ENCODE assay signal across 1 cellular context in the genomic region with DNA sequence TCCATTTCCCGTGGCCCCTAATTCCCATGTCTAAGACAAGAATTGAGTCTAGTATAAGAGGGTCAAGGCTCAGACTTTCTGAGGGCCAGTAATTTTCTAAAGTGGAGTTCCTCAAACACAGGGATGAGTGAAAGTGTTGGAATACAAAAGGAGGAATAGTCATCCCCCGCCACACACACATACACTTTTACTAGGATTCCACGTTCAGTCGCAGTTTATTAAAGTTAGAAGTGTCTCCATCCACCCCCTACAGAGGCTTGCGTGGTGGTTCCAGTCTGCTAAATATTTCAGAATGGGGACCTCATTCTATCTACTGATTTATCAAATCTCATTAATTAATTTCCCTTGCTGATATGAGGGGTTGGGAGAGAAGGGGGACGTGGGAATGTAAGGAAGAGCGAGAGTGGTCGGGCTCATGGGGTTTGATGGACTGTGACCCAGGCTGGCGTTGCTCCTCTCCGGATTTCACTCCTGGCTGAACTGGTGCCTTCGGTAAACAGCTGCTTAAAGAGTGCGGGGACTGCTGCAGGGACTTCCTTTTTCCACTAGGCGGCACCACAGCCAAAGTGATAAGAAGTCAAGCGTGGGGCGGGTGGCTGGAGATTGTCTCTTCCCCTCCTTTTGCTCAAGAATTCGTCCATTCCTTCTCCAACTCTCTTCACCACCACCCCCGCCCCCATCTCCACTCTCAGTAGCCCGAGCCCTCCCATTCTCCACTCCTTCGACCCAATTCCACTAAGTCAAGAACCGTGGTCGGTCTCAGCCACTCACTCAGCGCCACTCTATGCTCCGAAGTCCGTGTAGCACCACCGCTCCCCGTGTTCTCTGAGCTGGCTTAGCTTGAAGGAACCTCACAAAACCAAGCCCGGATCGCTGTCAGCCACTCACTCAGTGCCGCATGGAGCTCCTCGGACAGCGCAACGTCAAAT.
A peak's percentile ranks its signal among the peaks of the same experiment; 100 is the strongest.
TF ChIP-seq lines count a peak whose summit lies in the region.

No MANE protein-coding gene starts in this region.

TF ChIP-seq in WTC11, 78 proteins besides CTCF, POLR2A, EP300 and RAD21 (continued from another document):
- TF ChIP-seq, protein P1, sequence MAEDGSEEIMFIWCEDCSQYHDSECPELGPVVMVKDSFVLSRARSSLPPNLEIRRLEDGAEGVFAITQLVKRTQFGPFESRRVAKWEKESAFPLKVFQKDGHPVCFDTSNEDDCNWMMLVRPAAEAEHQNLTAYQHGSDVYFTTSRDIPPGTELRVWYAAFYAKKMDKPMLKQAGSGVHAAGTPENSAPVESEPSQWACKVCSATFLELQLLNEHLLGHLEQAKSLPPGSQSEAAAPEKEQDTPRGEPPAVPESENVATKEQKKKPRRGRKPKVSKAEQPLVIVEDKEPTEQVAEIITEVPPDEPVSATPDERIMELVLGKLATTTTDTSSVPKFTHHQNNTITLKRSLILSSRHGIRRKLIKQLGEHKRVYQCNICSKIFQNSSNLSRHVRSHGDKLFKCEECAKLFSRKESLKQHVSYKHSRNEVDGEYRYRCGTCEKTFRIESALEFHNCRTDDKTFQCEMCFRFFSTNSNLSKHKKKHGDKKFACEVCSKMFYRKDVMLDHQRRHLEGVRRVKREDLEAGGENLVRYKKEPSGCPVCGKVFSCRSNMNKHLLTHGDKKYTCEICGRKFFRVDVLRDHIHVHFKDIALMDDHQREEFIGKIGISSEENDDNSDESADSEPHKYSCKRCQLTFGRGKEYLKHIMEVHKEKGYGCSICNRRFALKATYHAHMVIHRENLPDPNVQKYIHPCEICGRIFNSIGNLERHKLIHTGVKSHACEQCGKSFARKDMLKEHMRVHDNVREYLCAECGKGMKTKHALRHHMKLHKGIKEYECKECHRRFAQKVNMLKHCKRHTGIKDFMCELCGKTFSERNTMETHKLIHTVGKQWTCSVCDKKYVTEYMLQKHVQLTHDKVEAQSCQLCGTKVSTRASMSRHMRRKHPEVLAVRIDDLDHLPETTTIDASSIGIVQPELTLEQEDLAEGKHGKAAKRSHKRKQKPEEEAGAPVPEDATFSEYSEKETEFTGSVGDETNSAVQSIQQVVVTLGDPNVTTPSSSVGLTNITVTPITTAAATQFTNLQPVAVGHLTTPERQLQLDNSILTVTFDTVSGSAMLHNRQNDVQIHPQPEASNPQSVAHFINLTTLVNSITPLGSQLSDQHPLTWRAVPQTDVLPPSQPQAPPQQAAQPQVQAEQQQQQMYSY (CRISPR knock-in tag; IDR thresholded peaks at IDR 0.05) = peak; percentile 80
